Comparison of ENCODE assay signal across 7 cellular contexts in genomic region chr20:33767739-33768138, GRCh38. TPM values are rescaled to one million over a fixed set of nuclear protein-coding genes. Genes with fewer than 3 reads are reported as not detected.
"Had no signal": no experiment of that assay in that cellular context is flagged by ENCODE, and none has a peak within 500 bp of the region (broad histone marks: within the 10 kb centered on the region; RNA-seq: fewer than 3 reads in every experiment).

No MANE protein-coding gene starts in this region.

- H3K4me2 ChIP-seq: KMS-11 had no signal

- FAIRE-seq: HepG2, HTR-8/SVneo had no signal

- H3K9ac ChIP-seq: KMS-11 had no signal

- H3K27ac ChIP-seq: HL-60, KMS-11 had no signal

- DNase-seq: IMR-90, KBM-7, KG1 had no signal

RNA-seq across cellular contexts. Expression of gene PXMP4, which starts 47.6 kb away (rescaled TPM):
- total RNA-seq: HepG2 had no signal
- polyA plus RNA-seq: HepG2 had no signal
